In the genomic region with DNA sequence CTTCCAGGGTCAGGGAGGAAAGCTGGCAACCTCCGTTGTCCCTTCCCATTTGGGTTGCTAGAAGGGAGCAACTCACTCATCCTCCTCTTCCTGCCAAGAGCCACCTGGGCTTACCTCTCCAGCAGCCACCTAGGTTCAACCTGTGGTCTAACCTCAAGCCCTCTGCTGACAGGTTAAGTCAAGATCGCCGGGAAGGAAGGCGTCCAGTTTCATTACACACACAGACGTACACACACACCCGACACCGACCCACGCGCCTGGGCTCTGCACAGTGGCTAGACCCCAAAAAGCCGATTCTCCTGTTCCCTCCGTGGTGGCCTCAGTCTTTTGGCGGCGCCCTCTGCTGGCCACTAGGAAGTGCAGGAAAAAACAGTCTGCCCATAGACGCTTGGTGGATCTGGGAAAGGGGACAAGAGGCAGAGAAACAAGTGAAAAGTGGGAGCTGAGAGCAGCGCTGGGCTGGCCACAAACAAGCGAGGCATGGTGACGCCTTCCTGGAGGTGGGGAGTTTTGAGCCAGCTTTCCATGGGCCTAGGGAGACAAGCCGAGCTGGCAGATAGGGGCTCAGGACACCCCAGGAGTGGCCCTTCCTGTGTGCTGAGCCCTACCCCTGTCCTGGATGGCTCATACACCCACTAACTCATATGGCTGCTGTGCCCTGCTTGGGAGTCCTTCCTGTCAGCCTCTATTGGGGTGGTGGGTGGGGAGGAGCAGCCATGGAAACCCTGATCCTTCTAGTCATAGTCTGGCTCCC, we compare ENCODE assay signal across 1 cellular context.
TF ChIP-seq lines count a peak whose summit lies in the region.

No MANE protein-coding gene starts in this region.

TF ChIP-seq in K562, 482 proteins besides CTCF, POLR2A, EP300 and RAD21 (continued from another document and continues in another):
- TF ChIP-seq ATF6 (CRISPR knock-in tag; IDR thresholded peaks at IDR 0.05) (no peak), ZNF431 (CRISPR knock-in tag; IDR thresholded peaks at IDR 0.05) (0 out of 2 replicates have a peak, but pooled peaks have one; percentile 4), ZNF282 (CRISPR knock-in tag; IDR thresholded peaks at IDR 0.05) (no peak), GABPB1 (CRISPR knock-in tag; IDR thresholded peaks at IDR 0.05) (peak; percentile 20; the same call in 1 of the 2 replicates), POLR2AphosphoS2 (IDR thresholded peaks at IDR 0.05; ENCODE audit: low read length) (no peak), BRD4 (IDR thresholded peaks at IDR 0.05) (no peak), NFRKB (IDR thresholded peaks at IDR 0.05; ENCODE audit: low read depth) (peak; percentile 16), ARID3B (CRISPR knock-in tag; IDR thresholded peaks at IDR 0.05; ENCODE audit: borderline replicate concordance) (no peak), GATAD2A (IDR thresholded peaks at IDR 0.05) (peak; percentile 98), MBD2 (IDR thresholded peaks at IDR 0.05; ENCODE audit: borderline replicate concordance, low read depth) (no peak), JUNB (CRISPR knock-in tag; conservative IDR thresholded peaks at IDR 0.05) (no peak), ZNF398 (CRISPR knock-in tag; IDR thresholded peaks at IDR 0.05) (no peak), RBM17 (IDR thresholded peaks at IDR 0.05; ENCODE audit: borderline replicate concordance, low read depth, low read length) (no peak), SNAPC5 (CRISPR knock-in tag; IDR thresholded peaks at IDR 0.05) (no peak), SMC3 (conservative IDR thresholded peaks at IDR 0.05; ENCODE audit: insufficient read depth, low read depth, low read length) (peak; percentile 98), FOXJ3 (CRISPR knock-in tag; IDR thresholded peaks at IDR 0.05) (no peak), HES1 (IDR thresholded peaks at IDR 0.05; ENCODE audit: low read depth) (no peak), KAT7 (CRISPR knock-in tag; IDR thresholded peaks at IDR 0.05; ENCODE audit: borderline replicate concordance) (no peak; the same call in 1 of the 2 replicates), POLR2B (IDR thresholded peaks at IDR 0.05; ENCODE audit: low read depth, partially characterized antibody) (no peak), ZBTB11 (CRISPR knock-in tag; IDR thresholded peaks at IDR 0.05) (no peak; a peak in 1 of 6 replicates), RBBP5 (IDR thresholded peaks at IDR 0.05; ENCODE audit: borderline replicate concordance, insufficient read depth, low read length, poor library complexity, severe bottlenecking) (peak; percentile 13), TBP (optimal IDR thresholded peaks at IDR 0.05; ENCODE audit: low read depth, low read length) (peak; percentile 39), BRCA1 (IDR thresholded peaks at IDR 0.05) (no peak), BRCA1 (CRISPR knock-in tag; IDR thresholded peaks at IDR 0.05) (no peak)
- TF ChIP-seq, protein P1, sequence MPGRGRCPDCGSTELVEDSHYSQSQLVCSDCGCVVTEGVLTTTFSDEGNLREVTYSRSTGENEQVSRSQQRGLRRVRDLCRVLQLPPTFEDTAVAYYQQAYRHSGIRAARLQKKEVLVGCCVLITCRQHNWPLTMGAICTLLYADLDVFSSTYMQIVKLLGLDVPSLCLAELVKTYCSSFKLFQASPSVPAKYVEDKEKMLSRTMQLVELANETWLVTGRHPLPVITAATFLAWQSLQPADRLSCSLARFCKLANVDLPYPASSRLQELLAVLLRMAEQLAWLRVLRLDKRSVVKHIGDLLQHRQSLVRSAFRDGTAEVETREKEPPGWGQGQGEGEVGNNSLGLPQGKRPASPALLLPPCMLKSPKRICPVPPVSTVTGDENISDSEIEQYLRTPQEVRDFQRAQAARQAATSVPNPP (IDR thresholded peaks at IDR 0.05; ENCODE audit: borderline replicate concordance, insufficient read depth, insufficient read length) = no peak
- TF ChIP-seq, protein P2, sequence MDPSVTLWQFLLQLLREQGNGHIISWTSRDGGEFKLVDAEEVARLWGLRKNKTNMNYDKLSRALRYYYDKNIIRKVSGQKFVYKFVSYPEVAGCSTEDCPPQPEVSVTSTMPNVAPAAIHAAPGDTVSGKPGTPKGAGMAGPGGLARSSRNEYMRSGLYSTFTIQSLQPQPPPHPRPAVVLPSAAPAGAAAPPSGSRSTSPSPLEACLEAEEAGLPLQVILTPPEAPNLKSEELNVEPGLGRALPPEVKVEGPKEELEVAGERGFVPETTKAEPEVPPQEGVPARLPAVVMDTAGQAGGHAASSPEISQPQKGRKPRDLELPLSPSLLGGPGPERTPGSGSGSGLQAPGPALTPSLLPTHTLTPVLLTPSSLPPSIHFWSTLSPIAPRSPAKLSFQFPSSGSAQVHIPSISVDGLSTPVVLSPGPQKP (CRISPR knock-in tag; IDR thresholded peaks at IDR 0.05) = no peak
- TF ChIP-seq, protein P3, sequence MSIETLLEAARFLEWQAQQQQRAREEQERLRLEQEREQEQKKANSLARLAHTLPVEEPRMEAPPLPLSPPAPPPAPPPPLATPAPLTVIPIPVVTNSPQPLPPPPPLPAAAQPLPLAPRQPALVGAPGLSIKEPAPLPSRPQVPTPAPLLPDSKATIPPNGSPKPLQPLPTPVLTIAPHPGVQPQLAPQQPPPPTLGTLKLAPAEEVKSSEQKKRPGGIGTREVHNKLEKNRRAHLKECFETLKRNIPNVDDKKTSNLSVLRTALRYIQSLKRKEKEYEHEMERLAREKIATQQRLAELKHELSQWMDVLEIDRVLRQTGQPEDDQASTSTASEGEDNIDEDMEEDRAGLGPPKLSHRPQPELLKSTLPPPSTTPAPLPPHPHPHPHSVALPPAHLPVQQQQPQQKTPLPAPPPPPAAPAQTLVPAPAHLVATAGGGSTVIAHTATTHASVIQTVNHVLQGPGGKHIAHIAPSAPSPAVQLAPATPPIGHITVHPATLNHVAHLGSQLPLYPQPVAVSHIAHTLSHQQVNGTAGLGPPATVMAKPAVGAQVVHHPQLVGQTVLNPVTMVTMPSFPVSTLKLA (conservative IDR thresholded peaks at IDR 0.05) = peak; percentile 14 to 77; a peak in 3 of 4 replicates
- TF ChIP-seq, protein P4, sequence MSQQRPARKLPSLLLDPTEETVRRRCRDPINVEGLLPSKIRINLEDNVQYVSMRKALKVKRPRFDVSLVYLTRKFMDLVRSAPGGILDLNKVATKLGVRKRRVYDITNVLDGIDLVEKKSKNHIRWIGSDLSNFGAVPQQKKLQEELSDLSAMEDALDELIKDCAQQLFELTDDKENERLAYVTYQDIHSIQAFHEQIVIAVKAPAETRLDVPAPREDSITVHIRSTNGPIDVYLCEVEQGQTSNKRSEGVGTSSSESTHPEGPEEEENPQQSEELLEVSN (IDR thresholded peaks at IDR 0.05; ENCODE audit: borderline replicate concordance in 1 of 2, extremely low read depth in 1 of 2, insufficient read depth in 1 of 2, insufficient read length in 1 of 2, low read depth in 1 of 2, low read length in 1 of 2, poor library complexity in 1 of 2, severe bottlenecking in 1 of 2) = peak in 1 of 2 experiments; percentile 69
- TF ChIP-seq, protein P5, sequence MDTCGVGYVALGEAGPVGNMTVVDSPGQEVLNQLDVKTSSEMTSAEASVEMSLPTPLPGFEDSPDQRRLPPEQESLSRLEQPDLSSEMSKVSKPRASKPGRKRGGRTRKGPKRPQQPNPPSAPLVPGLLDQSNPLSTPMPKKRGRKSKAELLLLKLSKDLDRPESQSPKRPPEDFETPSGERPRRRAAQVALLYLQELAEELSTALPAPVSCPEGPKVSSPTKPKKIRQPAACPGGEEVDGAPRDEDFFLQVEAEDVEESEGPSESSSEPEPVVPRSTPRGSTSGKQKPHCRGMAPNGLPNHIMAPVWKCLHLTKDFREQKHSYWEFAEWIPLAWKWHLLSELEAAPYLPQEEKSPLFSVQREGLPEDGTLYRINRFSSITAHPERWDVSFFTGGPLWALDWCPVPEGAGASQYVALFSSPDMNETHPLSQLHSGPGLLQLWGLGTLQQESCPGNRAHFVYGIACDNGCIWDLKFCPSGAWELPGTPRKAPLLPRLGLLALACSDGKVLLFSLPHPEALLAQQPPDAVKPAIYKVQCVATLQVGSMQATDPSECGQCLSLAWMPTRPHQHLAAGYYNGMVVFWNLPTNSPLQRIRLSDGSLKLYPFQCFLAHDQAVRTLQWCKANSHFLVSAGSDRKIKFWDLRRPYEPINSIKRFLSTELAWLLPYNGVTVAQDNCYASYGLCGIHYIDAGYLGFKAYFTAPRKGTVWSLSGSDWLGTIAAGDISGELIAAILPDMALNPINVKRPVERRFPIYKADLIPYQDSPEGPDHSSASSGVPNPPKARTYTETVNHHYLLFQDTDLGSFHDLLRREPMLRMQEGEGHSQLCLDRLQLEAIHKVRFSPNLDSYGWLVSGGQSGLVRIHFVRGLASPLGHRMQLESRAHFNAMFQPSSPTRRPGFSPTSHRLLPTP (IDR thresholded peaks at IDR 0.05; ENCODE audit: borderline replicate concordance, extremely low read depth, insufficient read length) = no peak
- TF ChIP-seq, protein P6, sequence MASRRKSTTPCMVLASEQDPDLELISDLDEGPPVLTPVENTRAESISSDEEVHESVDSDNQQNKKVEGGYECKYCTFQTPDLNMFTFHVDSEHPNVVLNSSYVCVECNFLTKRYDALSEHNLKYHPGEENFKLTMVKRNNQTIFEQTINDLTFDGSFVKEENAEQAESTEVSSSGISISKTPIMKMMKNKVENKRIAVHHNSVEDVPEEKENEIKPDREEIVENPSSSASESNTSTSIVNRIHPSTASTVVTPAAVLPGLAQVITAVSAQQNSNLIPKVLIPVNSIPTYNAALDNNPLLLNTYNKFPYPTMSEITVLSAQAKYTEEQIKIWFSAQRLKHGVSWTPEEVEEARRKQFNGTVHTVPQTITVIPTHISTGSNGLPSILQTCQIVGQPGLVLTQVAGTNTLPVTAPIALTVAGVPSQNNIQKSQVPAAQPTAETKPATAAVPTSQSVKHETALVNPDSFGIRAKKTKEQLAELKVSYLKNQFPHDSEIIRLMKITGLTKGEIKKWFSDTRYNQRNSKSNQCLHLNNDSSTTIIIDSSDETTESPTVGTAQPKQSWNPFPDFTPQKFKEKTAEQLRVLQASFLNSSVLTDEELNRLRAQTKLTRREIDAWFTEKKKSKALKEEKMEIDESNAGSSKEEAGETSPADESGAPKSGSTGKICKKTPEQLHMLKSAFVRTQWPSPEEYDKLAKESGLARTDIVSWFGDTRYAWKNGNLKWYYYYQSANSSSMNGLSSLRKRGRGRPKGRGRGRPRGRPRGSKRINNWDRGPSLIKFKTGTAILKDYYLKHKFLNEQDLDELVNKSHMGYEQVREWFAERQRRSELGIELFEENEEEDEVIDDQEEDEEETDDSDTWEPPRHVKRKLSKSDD (conservative IDR thresholded peaks at IDR 0.05; ENCODE audit: low read length) = no peak
